8 cellular contexts compared by ENCODE assay signal in the genomic region with DNA sequence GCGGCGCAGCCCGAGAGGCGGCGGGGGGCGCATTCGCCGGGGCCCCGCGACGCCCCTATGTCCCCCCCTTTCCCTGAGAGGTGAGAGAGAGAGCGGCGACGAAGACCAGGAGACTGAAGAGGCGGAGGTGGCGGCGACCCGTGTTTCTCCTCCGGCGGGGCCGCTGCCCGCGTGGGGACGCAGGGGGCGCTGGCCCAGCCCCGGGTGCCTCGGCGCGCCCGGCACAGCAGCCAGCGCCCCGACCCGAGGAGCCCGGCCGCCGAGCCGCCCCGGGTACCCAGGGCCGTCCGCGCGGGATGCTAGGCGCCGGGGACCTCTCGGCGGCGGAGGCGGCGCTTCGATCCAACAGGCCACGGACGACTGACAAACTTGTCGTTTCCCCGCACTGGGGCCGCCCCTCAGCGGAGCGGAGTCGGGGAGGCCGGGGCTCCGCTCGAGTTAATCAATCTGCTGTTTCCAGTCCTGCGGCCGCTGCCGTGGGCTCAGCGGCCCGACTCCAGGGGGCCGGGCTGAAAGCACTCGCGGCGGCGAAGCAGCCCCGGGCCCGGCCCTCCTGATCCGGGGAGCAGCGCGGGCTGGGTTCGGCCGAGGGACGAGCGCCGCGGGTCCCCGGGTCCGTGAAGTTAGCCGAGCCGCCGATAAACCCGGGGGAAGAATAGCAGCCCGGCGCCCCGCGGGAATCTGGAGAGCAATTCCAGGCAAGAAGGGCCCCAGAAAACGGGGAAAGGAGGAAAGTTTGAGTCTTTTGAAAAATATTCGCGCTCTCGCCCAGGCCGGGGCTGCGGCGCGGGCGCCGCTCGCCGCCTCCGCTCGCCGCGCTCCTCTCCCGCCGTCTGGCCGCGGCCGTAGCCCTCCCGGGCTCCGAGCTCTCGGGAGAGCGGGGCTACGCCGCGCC. TPM values are rescaled to one million over a fixed set of nuclear protein-coding genes. Genes with fewer than 3 reads are reported as not detected.
DNase-seq lines count a peak whose midpoint lies in the region; ATAC-seq and TF ChIP-seq lines count a peak whose summit lies in the region.

No MANE protein-coding gene starts in this region.

- H3K27me3 Mint-ChIP-seq in activated T-cell treated with anti-CD3 and anti-CD28 coated beads, Interleukin-2, amount 50 U/mL, for 72 hours (ENCODE audit: low read depth) = peaks cover 33% of the 10 kb centered on the region
- H3K27me3 Mint-ChIP-seq in progenitor cell of endocrine pancreas = peaks cover 75% of the 10 kb centered on the region

- H3K9me2 ChIP-seq in Loucy (replicated peaks; ENCODE audit: low read depth, low read length) = no peaks in the 10 kb centered on the region

- H3K4me2 ChIP-seq in Loucy (ENCODE audit: low read depth, low read length, poor library complexity, severe bottlenecking) = peak overlapping the region; percentile 89

- H4K20me1 ChIP-seq in Loucy (ENCODE audit: insufficient read depth, low read length, poor library complexity, severe bottlenecking) = peaks cover 16% of the 10 kb centered on the region

- peak; percentile 39 to 40 for ATAC-seq in activated T-cell treated with anti-CD3 and anti-CD28 coated beads, Interleukin-2, amount 50 U/mL, for 72 hours (replicated peaks in 1 of 2)
- peak; percentile 66 for ATAC-seq in gastroesophageal sphincter
- no peak for ATAC-seq in GM18870 (IDR thresholded peaks at IDR 0.05; ENCODE audit: unreplicated experiment)
- no peak for ATAC-seq in GM21390 (IDR thresholded peaks at IDR 0.05; ENCODE audit: unreplicated experiment)

- TF ChIP-seq POLR2A in gastroesophageal sphincter (IDR thresholded peaks at IDR 0.05) = no peak

- no peaks in the 10 kb centered on the region for H3K9me3 ChIP-seq in Loucy (ENCODE audit: insufficient read depth, low read depth, low read length)
- no peaks in the 10 kb centered on the region for H3K9me3 ChIP-seq in gastroesophageal sphincter

- no peak overlapping the region for H3K27ac Mint-ChIP-seq in activated T-cell treated with anti-CD3 and anti-CD28 coated beads, Interleukin-2, amount 50 U/mL, for 72 hours
- H3K27ac Mint-ChIP-seq in progenitor cell of endocrine pancreas = no peak overlapping the region

- peak overlapping the region; percentile 71 for H2AFZ ChIP-seq in Loucy (ENCODE audit: low read length)

- H3K36me3 ChIP-seq in Loucy (ENCODE audit: insufficient read depth, low read length) (no peaks in the 10 kb centered on the region), gastroesophageal sphincter (no peaks in the 10 kb centered on the region)

- H3K9ac ChIP-seq in Loucy (ENCODE audit: low read depth, low read length, poor library complexity, severe bottlenecking) = peak overlapping the region; percentile 71

- H3K27me3 ChIP-seq in Loucy (ENCODE audit: insufficient read depth, low read length, poor library complexity, severe bottlenecking) (peaks cover 19% of the 10 kb centered on the region), gastroesophageal sphincter (peaks cover 3% of the 10 kb centered on the region)

- peak overlapping the region; percentile 77 for H3K4me3 ChIP-seq in Loucy (ENCODE audit: low read length, poor library complexity, severe bottlenecking)
- H3K4me3 ChIP-seq in gastroesophageal sphincter = peak overlapping the region; percentile 44 to 85

- no peaks in the 10 kb centered on the region for H3K79me2 ChIP-seq in Loucy (ENCODE audit: insufficient read depth, low read length)

- H3K36me3 Mint-ChIP-seq in activated T-cell treated with anti-CD3 and anti-CD28 coated beads, Interleukin-2, amount 50 U/mL, for 72 hours (ENCODE audit: insufficient read depth in 2 of 2) = peaks cover 0 to 5% of the 10 kb centered on the region in 2 donors
- no peaks in the 10 kb centered on the region for H3K36me3 Mint-ChIP-seq in progenitor cell of endocrine pancreas (ENCODE audit: insufficient read depth)

- H3K4me1 Mint-ChIP-seq in activated T-cell treated with anti-CD3 and anti-CD28 coated beads, Interleukin-2, amount 50 U/mL, for 72 hours (ENCODE audit: low read depth) = peaks cover 27% of the 10 kb centered on the region
- H3K4me1 Mint-ChIP-seq in progenitor cell of endocrine pancreas (ENCODE audit: low read depth) = peaks cover 15% of the 10 kb centered on the region

- H3K9me3 Mint-ChIP-seq in activated T-cell treated with anti-CD3 and anti-CD28 coated beads, Interleukin-2, amount 50 U/mL, for 72 hours = no peaks in the 10 kb centered on the region
- no peaks in the 10 kb centered on the region for H3K9me3 Mint-ChIP-seq in progenitor cell of endocrine pancreas (ENCODE audit: low read depth)

- peak overlapping the region; percentile 82 to 100 for H3K4me3 Mint-ChIP-seq in activated T-cell treated with anti-CD3 and anti-CD28 coated beads, Interleukin-2, amount 50 U/mL, for 72 hours
- peak overlapping the region; percentile 63 for H3K4me3 Mint-ChIP-seq in progenitor cell of endocrine pancreas (ENCODE audit: low read depth)

- TF ChIP-seq CTCF in GM12872 (IDR thresholded peaks at IDR 0.05; ENCODE audit: insufficient read depth, low read depth, low read length) (peak; percentile 22; the same call in 1 of the 3 replicates), Loucy (conservative IDR thresholded peaks at IDR 0.05; ENCODE audit: low read length) (peak; percentile 23), gastroesophageal sphincter (IDR thresholded peaks at IDR 0.05) (peak in 2 of 4 experiments; percentile 24 to 30), progenitor cell of endocrine pancreas (IDR thresholded peaks at IDR 0.05; ENCODE audit: unreplicated experiment) (peak; percentile 35)

- peaks cover 22% of the 10 kb centered on the region for H3K4me1 ChIP-seq in Loucy (ENCODE audit: insufficient read depth, low read length, poor library complexity, severe bottlenecking)
- peaks cover 0 to 47% (median 22%) of the 10 kb centered on the region in 3 donors for H3K4me1 ChIP-seq in gastroesophageal sphincter

- TF ChIP-seq EP300 in gastroesophageal sphincter (IDR thresholded peaks at IDR 0.05) = no peak

- 0 out of 2 replicates have a peak, but pooled peaks cover 5% of the 10 kb centered on the region for H3F3A ChIP-seq in Loucy (ENCODE audit: low read depth)

- DNase-seq in activated T-cell treated with anti-CD3 and anti-CD28 coated beads, Interleukin-2, amount 50 U/mL, for 72 hours = peak; percentile 58
- DNase-seq in progenitor cell of endocrine pancreas (ENCODE audit: low spot score, unreplicated experiment) (peak; percentile 40), occipital lobe (lab: John Stamatoyannopoulos, UW) (no peak)

- H3K27ac ChIP-seq in gastroesophageal sphincter = peak overlapping the region in 3 of 4 donors; percentile 72 to 83 (median 79)

- 0% methylated on average over 4 of the region's 120 CpGs; no CpG with 5 or more reads in 1 of the 2 donors for WGBS in gastroesophageal sphincter (ENCODE audit: low coverage in 1 of 2), 2 donors

RNA-seq across cellular contexts. Expression of a gene that starts 0.6 kb away (rescaled TPM):
- 10 to 100 TPM in 1 of 2 donors, under 1 TPM in 1; 0.07 to 11.5 TPM for total RNA-seq in activated T-cell treated with anti-CD3 and anti-CD28 coated beads, Interleukin-2, amount 50 U/mL, for 72 hours
- total RNA-seq in gastroesophageal sphincter (1 to 10 TPM in 3 of 4 donors, under 1 TPM in 1; 0.93 to 8.5 (median 3.7) TPM), progenitor cell of endocrine pancreas (0.55 and 2.0 TPM in 2 replicates), occipital lobe (19.8 TPM)

Comparison
In these comparisons a context has a peak if more than half of its experiments do, and no peak if none do; other contexts are left out.
1. ATAC-seq: peak in activated T-cell treated with anti-CD3 and anti-CD28 coated beads, Interleukin-2, amount 50 U/mL, for 72 hours (2 of 2) and gastroesophageal sphincter (single experiment); none in GM18870 (single experiment) and GM21390 (single experiment).